9 cellular contexts compared by ENCODE assay signal in genomic region chr12:113591480-113591971, GRCh38.
DNase-seq lines count a peak whose midpoint lies in the region; ATAC-seq lines count a peak whose summit lies in the region.
"Had no signal": no experiment of that assay in that cellular context is flagged by ENCODE, and none has a peak within 500 bp of the region (broad histone marks: within the 10 kb centered on the region; RNA-seq: fewer than 3 reads in every experiment).

No MANE protein-coding gene starts in this region.

- H3K4me1 Mint-ChIP-seq in activated naive CD8-positive, alpha-beta T cell (ENCODE audit: low read depth) = peaks cover 4% of the 10 kb centered on the region
- peaks cover 6 to 7% (median 6%) of the 10 kb centered on the region in 3 donors for H3K4me1 Mint-ChIP-seq in T-cell

- ATAC-seq in T-cell (replicated peaks in 1 of 4) = no peak

- H3K27me3 Mint-ChIP-seq in activated naive CD8-positive, alpha-beta T cell = peaks cover 38% of the 10 kb centered on the region
- H3K27me3 Mint-ChIP-seq in T-cell = peaks cover 59% of the 10 kb centered on the region in 2 donors

- no peaks in the 10 kb centered on the region for H3K36me3 Mint-ChIP-seq in activated naive CD8-positive, alpha-beta T cell
- no peaks in the 10 kb centered on the region for H3K36me3 Mint-ChIP-seq in T-cell
- H3K36me3 Mint-ChIP-seq: IgD-negative memory B cell had no signal

- no peak overlapping the region for H3K27ac Mint-ChIP-seq in activated naive CD8-positive, alpha-beta T cell
- H3K27ac Mint-ChIP-seq in T-cell = no peak overlapping the region
- H3K27ac Mint-ChIP-seq: IgD-negative memory B cell had no signal

- POLR2A ChIA-PET in T-cell (lab: Charles Lee) = no interaction called here

- H3K9me3 Mint-ChIP-seq in activated naive CD8-positive, alpha-beta T cell (ENCODE audit: low read depth) = no peaks in the 10 kb centered on the region
- H3K9me3 Mint-ChIP-seq in T-cell = peaks cover 4 to 11% (median 6%) of the 10 kb centered on the region in 3 donors

- CTCF ChIA-PET in T-cell (lab: Charles Lee) = no interaction called here

- peak; percentile 24 for DNase-seq in SIG-M5 treated with dmso at 0.1 percent for 504 hours (lab: John Stamatoyannopoulos, UW; ENCODE audit: unreplicated experiment)
- DNase-seq in SIG-M5 (lab: John Stamatoyannopoulos, UW) = no peak
- peak; percentile 61 for DNase-seq in NCI-H146 (lab: John Stamatoyannopoulos, UW)
- DNase-seq in retina = peak; percentile 51
- DNase-seq in NCI-H226 = no peak
- DNase-seq in T-cell = no peak
- no peak for DNase-seq in HuH-7 (ENCODE audit: low spot score)

- H3K4me3 Mint-ChIP-seq in activated naive CD8-positive, alpha-beta T cell = peak overlapping the region; percentile 55
- H3K4me3 Mint-ChIP-seq in T-cell = peak overlapping the region in 1 of 3 donors; percentile 47

Comparison
In these comparisons a context has a peak if more than half of its experiments do, and no peak if none do; other contexts are left out.
1. DNase-seq: peak in SIG-M5 treated with dmso at 0.1 percent for 504 hours (single experiment), NCI-H146 (single experiment) and retina (single experiment); none in SIG-M5 (single experiment), NCI-H226 (single experiment), T-cell (0 of 34) and HuH-7 (single experiment).